In genomic region chr5:19719117-19719516, GRCh38 we compare ENCODE assay signal across 8 cellular contexts.
"Had no signal": no experiment of that assay in that cellular context is flagged by ENCODE, and none has a peak within 500 bp of the region (broad histone marks: within the 10 kb centered on the region; RNA-seq: fewer than 3 reads in every experiment).

No MANE protein-coding gene starts in this region.

- FAIRE-seq: G401.6, GM12878, GM12891, GM12892, GM18507, GM19239 had no signal

- DNase-seq: GDM1, GF-D8 had no signal

- H3K4me3 ChIP-seq: GM12878 had no signal

- ATAC-seq: GM12878 had no signal
